In genomic region chr12:68972570-68972969, GRCh38 we compare ENCODE assay signal across 32 cellular contexts. TPM values are rescaled to one million over a fixed set of nuclear protein-coding genes. Genes with fewer than 3 reads are reported as not detected.
A peak's percentile ranks its signal among the peaks of the same experiment; 100 is the strongest.
DNase-seq lines count a peak whose midpoint lies in the region; ATAC-seq, FAIRE-seq and TF ChIP-seq lines count a peak whose summit lies in the region.
"Had no signal": no experiment of that assay in that cellular context is flagged by ENCODE, and none has a peak within 500 bp of the region (broad histone marks: within the 10 kb centered on the region; RNA-seq: fewer than 3 reads in every experiment).

No MANE protein-coding gene starts in this region.

- DNase-seq in HCT116 (ENCODE audit: low read depth, low spot score) (no peak), H1 (ENCODE audit: low read depth in 1 of 2, low spot score in 2 of 2) (no peak), left lung (no peak), DMS79 (lab: John Stamatoyannopoulos, UW) (no peak), GM13976 (ENCODE audit: low spot score) (no peak), SHP77 (lab: John Stamatoyannopoulos, UW) (no peak), superior temporal gyrus (ENCODE audit: extremely low spot score) (no peak)
- DNase-seq: activated CD4-positive, alpha-beta T cell treated with anti-CD3 and anti-CD28 coated beads for 48 hours; AML-193; aorta; CD4-positive, alpha-beta memory T cell; cortex of kidney; endodermal cell; esophagus squamous epithelium; gastrocnemius medialis; kidney glomerular epithelial cell; NCI-H146; NCI-H446; NCI-H748 treated with DMSO at 0.1 percent for 48 hours; Peyer's patch; SHP77 treated with DMSO at 0.1 percent for 48 hours; stimulated activated CD4-positive, alpha-beta T cell treated with anti-CD3 and anti-CD28 coated beads, Interleukin-1b, Interleukin-23, amount 100 ng/mL, for 48 hours; stimulated activated naive CD4-positive, alpha-beta T cell treated with Interleukin-2 at 50 U/mL for 16 hours; SW 1271; T1000 had no signal

- H3K27me3 ChIP-seq in ACC112 (ENCODE audit: insufficient read depth, low read length), result no peaks in the 10 kb centered on the region
- no peaks in the 10 kb centered on the region for H3K27me3 ChIP-seq in HCT116 (ENCODE audit: insufficient read depth, low read length)
- H3K27me3 ChIP-seq in H1 (replicated peaks in 1 of 4; ENCODE audit: control insufficient read depth in 3 of 4, extremely low read depth in 1 of 4, insufficient read depth in 3 of 4, low read length in 3 of 4), result no peaks in the 10 kb centered on the region
- no peaks in the 10 kb centered on the region for H3K27me3 ChIP-seq in left lung
- H3K27me3 ChIP-seq: esophagus squamous epithelium, gastrocnemius medialis, neural progenitor cell, Peyer's patch, right atrium auricular region had no signal

- TF ChIP-seq RAD21 in HCT116 (IDR thresholded peaks at IDR 0.05; ENCODE audit: low read depth) (no peak), H1 (IDR thresholded peaks at IDR 0.05 in 1 of 2, conservative IDR thresholded peaks at IDR 0.05 in 1 of 2; ENCODE audit: low read depth in 2 of 2, low read length in 2 of 2) (no peak)

- no peak overlapping the region for H3K4me3 ChIP-seq in ACC112 (ENCODE audit: low read depth, low read length)
- no peak overlapping the region for H3K4me3 ChIP-seq in HCT116 (replicated peaks in 1 of 2; ENCODE audit: low read depth in 1 of 2, low read length in 2 of 2)
- no peak overlapping the region for H3K4me3 ChIP-seq in H1 (ENCODE audit: extremely low read depth in 1 of 4, insufficient read depth in 2 of 4, low read depth in 3 of 4, low read length in 4 of 4)
- no peak overlapping the region for H3K4me3 ChIP-seq in left lung
- H3K4me3 ChIP-seq: esophagus squamous epithelium, gastrocnemius medialis, neural progenitor cell, Peyer's patch, right atrium auricular region had no signal

- H4K20me1 ChIP-seq in HCT116 (ENCODE audit: insufficient read depth) (no peaks in the 10 kb centered on the region), H1 (replicated peaks in 1 of 2; ENCODE audit: control insufficient read depth in 1 of 2, insufficient read depth in 2 of 2, low read length in 2 of 2) (no peaks in the 10 kb centered on the region)

- 81% methylated on average over 2 of the region's 2 CpGs; no CpG with 5 or more reads in 1 of the 2 experiments for WGBS in H1 (ENCODE audit: extremely low coverage in 1 of 2, insufficient coverage in 1 of 2, insufficient read length in 1 of 2, insufficient replicate concordance in 2 of 2, low coverage in 1 of 2, low lambda C conversion rate in 2 of 2, missing lambda C conversion rate in 1 of 2), 2 experiments

- H3K18ac ChIP-seq in H1 (ENCODE audit: extremely low read depth, low read length), result no peak overlapping the region

- no peak overlapping the region for H3K14ac ChIP-seq in H1 (ENCODE audit: insufficient read length)

- in situ Hi-C loops in GM13976 (cut with MboI; ENCODE audit: low sequenced_read_pairs, unreplicated experiment), result no loop called here

- H3K56ac ChIP-seq in H1 (replicated peaks; ENCODE audit: insufficient read length, low read depth, low read length), result no peak overlapping the region

- POLR2A ChIA-PET in HCT116 (lab: Charles Lee), result no interaction called here
- POLR2A ChIA-PET in H1 (lab: Charles Lee; ENCODE audit: partially characterized antibody), result no interaction called here

- H2BK20ac ChIP-seq in H1 (ENCODE audit: low read length), result no peak overlapping the region

- H3K9me3 ChIP-seq in HCT116 (ENCODE audit: control insufficient read depth in 1 of 2, insufficient read depth in 1 of 2, low read depth in 1 of 2, low read length in 2 of 2) (no peaks in the 10 kb centered on the region), H1 (ENCODE audit: insufficient read depth in 2 of 2, low read depth in 1 of 2, low read length in 1 of 2) (no peaks in the 10 kb centered on the region), left lung (no peaks in the 10 kb centered on the region)
- H3K9me3 ChIP-seq: esophagus squamous epithelium, gastrocnemius medialis, Peyer's patch, right atrium auricular region had no signal

- H3K9ac ChIP-seq in HCT116 (ENCODE audit: low read length) (no peak overlapping the region), H1 (replicated peaks in 1 of 4; ENCODE audit: extremely low read depth in 1 of 4, low read depth in 3 of 4, low read length in 3 of 4) (no peak overlapping the region)
- H3K9ac ChIP-seq: neural progenitor cell, parathyroid adenoma had no signal

- H3K79me2 ChIP-seq in ACC112 (ENCODE audit: control insufficient read depth, insufficient read depth, low read length, unreplicated experiment), result no peaks in the 10 kb centered on the region
- no peaks in the 10 kb centered on the region for H3K79me2 ChIP-seq in HCT116 (ENCODE audit: insufficient read depth, low read length)
- H3K79me2 ChIP-seq in H1 (ENCODE audit: control insufficient read depth in 1 of 2, insufficient read depth in 2 of 2, low read length in 2 of 2), result no peaks in the 10 kb centered on the region
- H3K79me2 ChIP-seq: parathyroid adenoma had no signal

- no peak overlapping the region for H2BK15ac ChIP-seq in H1 (ENCODE audit: low read length)

- no peak overlapping the region for H4K91ac ChIP-seq in H1 (replicated peaks; ENCODE audit: insufficient read length, low read length)

- H2AK5ac ChIP-seq in H1 (ENCODE audit: low read depth, low read length), result no peak overlapping the region

- H3K23me2 ChIP-seq in H1 (ENCODE audit: low read depth, low read length), result no peaks in the 10 kb centered on the region

- H3K36me3 ChIP-seq in ACC112 (ENCODE audit: insufficient read depth, low read length) (no peaks in the 10 kb centered on the region), HCT116 (ENCODE audit: control insufficient read depth in 1 of 2, insufficient read depth in 2 of 2, low read length in 2 of 2) (no peaks in the 10 kb centered on the region), H1 (ENCODE audit: control insufficient read depth in 2 of 4, insufficient read depth in 4 of 4, low read length in 3 of 4) (no peaks in the 10 kb centered on the region), left lung (no peaks in the 10 kb centered on the region)
- H3K36me3 ChIP-seq: esophagus squamous epithelium, gastrocnemius medialis, neural progenitor cell, Peyer's patch, right atrium auricular region had no signal

- TF ChIP-seq POLR2A in HCT116 (IDR thresholded peaks at IDR 0.05; ENCODE audit: borderline replicate concordance, extremely low read depth, insufficient read depth, insufficient read length) (no peak), H1 (IDR thresholded peaks at IDR 0.05; ENCODE audit: control extremely low read depth in 1 of 2, low read depth in 2 of 2, low read length in 2 of 2) (no peak)

- no peak for FAIRE-seq in H1 (lab: Jason Lieb, UNC)
- FAIRE-seq: A204.1, GM12892 had no signal

- no peaks in the 10 kb centered on the region for H3K79me1 ChIP-seq in H1 (ENCODE audit: low read depth, low read length)

- RAD21 ChIA-PET in HCT116 (lab: Charles Lee; ENCODE audit: low non-redundant PET in 1 of 2, low total read pairs in 2 of 2, uncharacterized antibody in 2 of 2, unreplicated experiment in 2 of 2), result no interaction called here

- TF ChIP-seq CTCF in HCT116 (IDR thresholded peaks at IDR 0.05 in 2 of 3, conservative IDR thresholded peaks at IDR 0.05 in 1 of 3; ENCODE audit: borderline replicate concordance in 1 of 3, insufficient read depth in 1 of 3, low read depth in 2 of 3, low read length in 2 of 3), result no peak
- TF ChIP-seq CTCF in H1 (IDR thresholded peaks at IDR 0.05; ENCODE audit: control extremely low read depth in 1 of 3, insufficient read depth in 1 of 3, low read depth in 1 of 3, low read length in 3 of 3), result no peak
- no peak for TF ChIP-seq CTCF in left lung (IDR thresholded peaks at IDR 0.05)
- TF ChIP-seq CTCF in GM13976 (IDR thresholded peaks at IDR 0.05; ENCODE audit: borderline replicate concordance, control extremely low read depth, extremely low read depth, insufficient read depth, missing control alignments), result no peak

- H4K8ac ChIP-seq in H1 (ENCODE audit: extremely low read depth, insufficient read depth, low read length), result no peak overlapping the region

- H2BK5ac ChIP-seq in H1 (ENCODE audit: low read depth, low read length), result no peak overlapping the region

- H3K4me2 ChIP-seq in HCT116 (ENCODE audit: low read length) (no peak overlapping the region), H1 (ENCODE audit: insufficient read depth in 1 of 2, low read depth in 2 of 2, low read length in 2 of 2) (no peak overlapping the region)
- H3K4me2 ChIP-seq: neural progenitor cell had no signal

- TF ChIP-seq EP300 in H1 (IDR thresholded peaks at IDR 0.05; ENCODE audit: borderline replicate concordance in 1 of 2, low read depth in 2 of 2, low read length in 2 of 2), result no peak

- BruUV-seq in HCT116 (replicated peaks; lab: Mats Ljungman, UMichigan), result no TSS peak

- CTCF ChIA-PET in HCT116 (lab: Charles Lee), result no interaction called here
- CTCF ChIA-PET in H1 (lab: Charles Lee; ENCODE audit: partially characterized antibody), result no interaction called here

- H3K4me1 ChIP-seq in ACC112 (ENCODE audit: control insufficient read depth, insufficient read depth, low read length, unreplicated experiment), result peaks cover 13% of the 10 kb centered on the region
- H3K4me1 ChIP-seq in HCT116 (ENCODE audit: control insufficient read depth in 1 of 2, insufficient read depth in 2 of 2, low read length in 2 of 2), result peaks cover 0 to 10% of the 10 kb centered on the region in 2 experiments; a peak in 2 of 4 replicates
- H3K4me1 ChIP-seq in H1 (replicated peaks in 1 of 4; ENCODE audit: control insufficient read depth in 3 of 4, insufficient read depth in 4 of 4, low read length in 3 of 4), result no peaks in the 10 kb centered on the region; a peak in 1 of 7 replicates
- peaks cover 0 to 25% of the 10 kb centered on the region in 2 donors for H3K4me1 ChIP-seq in left lung
- H3K4me1 ChIP-seq: gastrocnemius medialis, parathyroid adenoma, Peyer's patch, right atrium auricular region had no signal

- H2BK12ac ChIP-seq in H1 (ENCODE audit: low read depth, low read length), result no peak overlapping the region

- intact Hi-C loops in HCT116 (cut with micrococcal nuclease), result no loop called here
- intact Hi-C loops in left lung (cut with DNase I), result no loop called here

- no peak overlapping the region for H3K27ac ChIP-seq in ACC112 (ENCODE audit: low read depth, low read length)
- H3K27ac ChIP-seq in HCT116 (ENCODE audit: low read depth, low read length), result no peak overlapping the region
- no peak overlapping the region for H3K27ac ChIP-seq in H1 (ENCODE audit: low read depth, low read length)
- H3K27ac ChIP-seq in left lung, result peak overlapping the region; percentile 30 to 76
- H3K27ac ChIP-seq: gastrocnemius medialis, neural progenitor cell, parathyroid adenoma, Peyer's patch, right atrium auricular region had no signal

- H3K23ac ChIP-seq in H1 (ENCODE audit: insufficient read length), result no peak overlapping the region

- H2AFZ ChIP-seq in ACC112 (ENCODE audit: low read length, unreplicated experiment), result peak overlapping the region; percentile 70
- peak overlapping the region; percentile 96 for H2AFZ ChIP-seq in HCT116 (ENCODE audit: low read depth, low read length, poor library complexity, severe bottlenecking)
- peak overlapping the region; percentile 20; the same call in 1 of the 2 replicates for H2AFZ ChIP-seq in H1 (ENCODE audit: low read length)
- H2AFZ ChIP-seq: neural progenitor cell, parathyroid adenoma had no signal

- no peak for ATAC-seq in HCT116
- ATAC-seq in left lung, result no peak
- ATAC-seq: activated naive CD4-positive, alpha-beta T cell treated with anti-CD3 and anti-CD28 coated beads, Interleukin-2, amount 50 U/mL, for 72 hours; gastrocnemius medialis had no signal

- no peak overlapping the region for H4K5ac ChIP-seq in H1 (ENCODE audit: insufficient read length, low read depth, low read length)

- no peak overlapping the region for H2BK120ac ChIP-seq in H1 (replicated peaks; ENCODE audit: low read depth, low read length)

- H3K4ac ChIP-seq in H1 (replicated peaks; ENCODE audit: insufficient read length, low read depth, low read length), result no peak overlapping the region

- H3K9me2 ChIP-seq in HCT116 (ENCODE audit: insufficient read depth), result no peaks in the 10 kb centered on the region

RNA-seq across cellular contexts. Expression of gene CPM, which starts 39.6 kb away (rescaled TPM):
- total RNA-seq in HCT116 (2021; ENCODE audit: unreplicated experiment) (5.3 TPM), left lung (100 to 1,000 TPM; 194 to 708 TPM)
- 1.7 and 4.0 TPM in 2 replicates for polyA plus RNA-seq in HCT116 (2012)
- total RNA-seq in H1 (2021; fragmentation: NEBNext Ultra II Directional; extraction: Animal tissue kit (Norgen Biotek cat#: 25700)), result 1.1 and 3.1 TPM in 2 replicates
- 0.33 and 0.85 TPM in 2 replicates for polyA plus RNA-seq in H1 (2011; rRNA removed)
- polyA plus RNA-seq in H1 (2011; cell fraction: cytosol; rRNA removed), result 0.72 TPM
- 0.57 TPM for polyA plus RNA-seq in H1 (2011; cell fraction: nucleus; rRNA removed)
- 0.52 to 1.5 TPM (median 0.79 TPM) in 4 replicates for polyA plus RNA-seq in H1 (2012, experiment 1 of 2)
- 0.25 TPM for polyA plus RNA-seq in H1 (2012, experiment 2 of 2)
- polyA plus RNA-seq in H1 (2013, experiment 1 of 2), result 0.99 TPM
- 1.8 TPM for polyA plus RNA-seq in H1 (2013, experiment 2 of 2)
- 1.8 and 2.7 TPM in 2 replicates for polyA minus RNA-seq in H1 (2011; rRNA and poly(A)+ RNA removed)
- 2.8 TPM for polyA minus RNA-seq in H1 (2011; cell fraction: cytosol; rRNA and poly(A)+ RNA removed)
- 0.60 TPM for polyA minus RNA-seq in H1 (2011; cell fraction: nucleus; rRNA and poly(A)+ RNA removed)

Comparison
In these comparisons a context has a peak if more than half of its experiments do, and no peak if none do; other contexts are left out.
1. H2AFZ ChIP-seq: peak in every context shown above with its lines; median percentile 96 in HCT116; 70 in ACC112; 20 in H1.
2. H3K27ac ChIP-seq: peak in left lung (2 of 2); none in ACC112 (single experiment), HCT116 (single experiment) and H1 (single experiment).
3. RNA of gene CPM, which starts 39.6 kb away (total RNA-seq): 194 to 708 TPM in left lung; 5.3 TPM in HCT116 (single experiment) and 1.1 to 3.1 TPM in H1; every median in the first group is over 10 times any median in the second.